In genomic region chr18:78566065-78566464, GRCh38 we compare ENCODE assay signal across 36 cellular contexts.
"Had no signal": no experiment of that assay in that cellular context is flagged by ENCODE, and none has a peak within 500 bp of the region (broad histone marks: within the 10 kb centered on the region; RNA-seq: fewer than 3 reads in every experiment).

No MANE protein-coding gene starts in this region.

- DNase-seq: Karpas-422, Kasumi-1, MG63, MM.1S, MV-4-11, NCI-H1048, NCI-H1092, NCI-H1092 treated with DMSO at 0.1 percent for 48 hours, NCI-H1105, NCI-H1105 treated with DMSO at 0.1 percent for 48 hours, NCI-H1417, NCI-H1417 treated with DMSO at 0.1 percent for 48 hours, NCI-H1436, NCI-H1436 treated with DMSO at 0.1 percent for 48 hours, NCI-H146, NCI-H1694, NCI-H1694 treated with DMSO at 0.1 percent for 48 hours, NCI-H187, NCI-H187 treated with DMSO at 0.1 percent for 48 hours, NCI-H1930, NCI-H2029, NCI-H2029 treated with DMSO at 0.1 percent for 48 hours, NCI-H2081, NCI-H2081 treated with DMSO at 0.1 percent for 48 hours, NCI-H2107, NCI-H2171, NCI-H2171 treated with DMSO at 0.1 percent for 48 hours, NCI-H2227 treated with DMSO at 0.1 percent for 48 hours, NCI-H226, NCI-H345, NCI-H446, NCI-H446 treated with DMSO at 0.1 percent for 48 hours, NCI-H510A, NCI-H510A treated with DMSO at 0.1 percent for 48 hours, NCI-H524, NCI-H524 treated with DMSO at 0.1 percent for 48 hours had no signal

- H3K27me3 ChIP-seq: MG63 had no signal

- H3K4me3 ChIP-seq: MG63 had no signal

- H3K36me3 ChIP-seq: MG63 had no signal

- H3K9me3 ChIP-seq: MG63 had no signal
